8 cellular contexts compared by ENCODE assay signal in the genomic region with DNA sequence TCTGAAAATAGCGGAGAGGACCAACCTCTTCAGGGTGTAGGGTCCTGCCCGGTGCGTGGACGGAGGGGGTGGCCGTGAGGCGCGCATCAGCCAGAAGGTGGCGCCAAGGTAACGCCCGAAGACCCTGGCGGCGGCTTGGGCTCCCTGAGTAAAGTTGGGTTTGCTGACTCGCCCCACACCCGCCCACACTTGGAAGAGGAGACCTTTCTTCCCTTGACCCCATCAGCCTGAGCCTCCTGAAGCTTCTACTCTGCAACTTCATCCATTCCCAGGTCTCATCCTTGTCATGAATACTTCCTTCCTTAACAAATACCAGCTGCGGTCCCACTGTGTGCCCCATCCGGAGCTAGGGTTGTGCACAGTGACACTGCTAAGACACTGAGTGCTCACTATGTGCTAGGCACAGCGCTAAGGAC. TPM values are rescaled to one million over a fixed set of nuclear protein-coding genes. Genes with fewer than 3 reads are reported as not detected.
DNase-seq lines count a peak whose midpoint lies in the region; ATAC-seq and TF ChIP-seq lines count a peak whose summit lies in the region.

No MANE protein-coding gene starts in this region.

- TF ChIP-seq CTCF in coronary artery (IDR thresholded peaks at IDR 0.05) (peak; percentile 62), lung (IDR thresholded peaks at IDR 0.05; ENCODE audit: control extremely low read depth, extremely low read depth) (peak; percentile 60)

- no peak overlapping the region for H3K27ac Mint-ChIP-seq in activated CD4-positive, alpha-beta T cell treated with anti-CD3 and anti-CD28 coated beads, Interleukin-2, amount 10 ng/mL, durations not matched to agents 7 days and 5 days

- no peak overlapping the region for H3K4me3 Mint-ChIP-seq in activated CD4-positive, alpha-beta T cell treated with anti-CD3 and anti-CD28 coated beads, Interleukin-2, amount 10 ng/mL, durations not matched to agents 7 days and 5 days

- no peaks in the 10 kb centered on the region for H3K9me3 Mint-ChIP-seq in activated CD4-positive, alpha-beta T cell treated with anti-CD3 and anti-CD28 coated beads, Interleukin-2, amount 10 ng/mL, durations not matched to agents 7 days and 5 days

- H3K27ac ChIP-seq in coronary artery (no peak overlapping the region), lung (ENCODE audit: low read depth in 1 of 2, low read length in 1 of 2) (no peak overlapping the region)

- no peaks in the 10 kb centered on the region for H3K36me3 Mint-ChIP-seq in activated CD4-positive, alpha-beta T cell treated with anti-CD3 and anti-CD28 coated beads, Interleukin-2, amount 10 ng/mL, durations not matched to agents 7 days and 5 days (ENCODE audit: low read depth)

- H3K9me3 ChIP-seq in lung (ENCODE audit: control insufficient read depth in 2 of 2, insufficient read depth in 1 of 2, low read length in 1 of 2): no peaks in the 10 kb centered on the region

- CTCF ChIA-PET in activated CD4-positive, alpha-beta T cell treated with anti-CD3 and anti-CD28 coated beads, Interleukin-2, amount 10 ng/mL, durations not matched to agents 7 days and 5 days (lab: Charles Lee): interaction anchor here (0.6 to 1.5 kb wide), 5 partner anchors 12 to 771 kb away, joined by 3 to 4 read pairs (median 3); no protein-coding TSS in a partner anchor

- POLR2A ChIA-PET in activated CD4-positive, alpha-beta T cell treated with anti-CD3 and anti-CD28 coated beads, Interleukin-2, amount 10 ng/mL, durations not matched to agents 7 days and 5 days (lab: Charles Lee): no interaction called here

- peaks cover 0 to 5% of the 10 kb centered on the region in 2 donors for H3K36me3 ChIP-seq in lung (ENCODE audit: control insufficient read depth in 2 of 2, insufficient read depth in 2 of 2, low read length in 2 of 2)

- H3K4me1 ChIP-seq in lung (ENCODE audit: control insufficient read depth in 2 of 2, insufficient read depth in 2 of 2, low read length in 2 of 2): peaks cover 2 to 6% of the 10 kb centered on the region in 2 donors

- DNase-seq in COR-L47 (lab: John Stamatoyannopoulos, UW): peak; percentile 74
- DNase-seq in NCI-H526 (lab: John Stamatoyannopoulos, UW): peak; percentile 41 to 90
- DNase-seq in activated CD4-positive, alpha-beta T cell treated with anti-CD3 and anti-CD28 coated beads, Interleukin-2, amount 10 ng/mL, durations not matched to agents 7 days and 5 days: peak; percentile 54
- no peak for DNase-seq in coronary artery (ENCODE audit: low spot score)
- DNase-seq in lung (ENCODE audit: low spot score): peak; percentile 62
- peak; percentile 24 for DNase-seq in stimulated activated CD8-positive, alpha-beta memory T cell treated with anti-CD3 and anti-CD28 coated beads, Interleukin-12 subunit alpha, Interleukin-12 subunit beta, amount 100 ng/mL, for 1 hour (ENCODE audit: low read depth)

- peak; percentile 51 for ATAC-seq in HG02588 (IDR thresholded peaks at IDR 0.05; ENCODE audit: unreplicated experiment)
- ATAC-seq in lung (ENCODE audit: insufficient read depth, low FRiP score): no peak
- ATAC-seq in GM19395 (IDR thresholded peaks at IDR 0.05; ENCODE audit: unreplicated experiment): no peak

- WGBS in lung, 2 donors: 14 to 15% methylated on average over 17 of the region's 17 CpGs

- peaks cover 33% of the 10 kb centered on the region for H3K27me3 Mint-ChIP-seq in activated CD4-positive, alpha-beta T cell treated with anti-CD3 and anti-CD28 coated beads, Interleukin-2, amount 10 ng/mL, durations not matched to agents 7 days and 5 days

- no peaks in the 10 kb centered on the region for H3K27me3 ChIP-seq in lung (ENCODE audit: control insufficient read depth, insufficient read depth)

- no peak overlapping the region for H3K4me3 ChIP-seq in coronary artery
- no peak overlapping the region for H3K4me3 ChIP-seq in lung

- H3K4me1 Mint-ChIP-seq in activated CD4-positive, alpha-beta T cell treated with anti-CD3 and anti-CD28 coated beads, Interleukin-2, amount 10 ng/mL, durations not matched to agents 7 days and 5 days: no peaks in the 10 kb centered on the region

RNA-seq across cellular contexts. Expression of gene CD40, which starts 14.6 kb away (rescaled TPM):
- 1 to 10 TPM; 1.1 to 1.5 TPM for total RNA-seq in activated CD4-positive, alpha-beta T cell treated with anti-CD3 and anti-CD28 coated beads, Interleukin-2, amount 10 ng/mL, durations not matched to agents 7 days and 5 days
- 10 to 100 TPM; 20.4 to 28.1 TPM for total RNA-seq in lung
- polyA plus RNA-seq in lung: 10 to 100 TPM; 28.7 to 55.0 TPM

RNA-seq across cellular contexts. Expression of gene NCOA5, which starts 43.0 kb away (rescaled TPM):
- 10 to 100 TPM; 30.9 to 35.0 TPM for total RNA-seq in activated CD4-positive, alpha-beta T cell treated with anti-CD3 and anti-CD28 coated beads, Interleukin-2, amount 10 ng/mL, durations not matched to agents 7 days and 5 days
- total RNA-seq in lung: 10 to 100 TPM; 15.3 to 24.2 TPM
- 10 to 100 TPM; 11.1 to 14.9 TPM for polyA plus RNA-seq in lung

Comparison
In these comparisons a context has a peak if more than half of its experiments do, and no peak if none do; other contexts are left out.
1. RNA of gene CD40, which starts 14.6 kb away (total RNA-seq): 20.4 to 28.1 TPM in lung; 1.1 to 1.5 TPM in activated CD4-positive, alpha-beta T cell treated with anti-CD3 and anti-CD28 coated beads, Interleukin-2, amount 10 ng/mL, durations not matched to agents 7 days and 5 days; every median in the first group is over 4 times any median in the second.